Comparison of ENCODE assay signal across 20 cellular contexts in genomic region chr9:19306568-19306967, GRCh38.
"Had no signal": no experiment of that assay in that cellular context is flagged by ENCODE, and none has a peak within 500 bp of the region (broad histone marks: within the 10 kb centered on the region; RNA-seq: fewer than 3 reads in every experiment).

No MANE protein-coding gene starts in this region.

- H3K9me3 ChIP-seq: colonic mucosa, esophagus squamous epithelium, gastrocnemius medialis, left lung, right lobe of liver, thoracic aorta, tibial nerve, upper lobe of left lung had no signal

- DNase-seq: colonic mucosa; effector CD8-positive, alpha-beta T cell; erythroblast; esophagus squamous epithelium; gastrocnemius medialis; head of caudate nucleus; left lung; naive B cell; right lobe of liver; small intestine; stimulated activated CD4-positive, alpha-beta T cell treated with anti-CD3 and anti-CD28 coated beads, Interleukin-15, amount 100 ng/mL, for 24 hours; stimulated activated CD4-positive, alpha-beta T cell treated with anti-CD3 and anti-CD28 coated beads, Interleukin-2, amount 100 ng/mL, for 48 hours; stimulated activated naive B cell treated with anti-CD40 and anti-IgM and Interleukin-4, amounts not matched to agents 10 μg/mL and 1 μg/mL and 100 μg/mL, for 72 hours; upper lobe of left lung had no signal

- H3K4me1 ChIP-seq: colonic mucosa, esophagus squamous epithelium, gastrocnemius medialis, left lung, neural progenitor cell, parathyroid adenoma, right lobe of liver, tibial nerve, upper lobe of left lung had no signal

- H3K9ac ChIP-seq: neural progenitor cell, parathyroid adenoma had no signal

- H3K4me3 ChIP-seq: colonic mucosa, esophagus squamous epithelium, gastrocnemius medialis, left lung, neural progenitor cell, right lobe of liver, thoracic aorta, tibial nerve, upper lobe of left lung had no signal

- H3K36me3 ChIP-seq: colonic mucosa had no signal

- FAIRE-seq: keratinocyte, small intestine, urothelium cell line had no signal

- H3K27ac ChIP-seq: colonic mucosa, esophagus squamous epithelium, gastrocnemius medialis, left lung, neural progenitor cell, parathyroid adenoma, right lobe of liver, thoracic aorta, tibial nerve, upper lobe of left lung had no signal
